In the genomic region with DNA sequence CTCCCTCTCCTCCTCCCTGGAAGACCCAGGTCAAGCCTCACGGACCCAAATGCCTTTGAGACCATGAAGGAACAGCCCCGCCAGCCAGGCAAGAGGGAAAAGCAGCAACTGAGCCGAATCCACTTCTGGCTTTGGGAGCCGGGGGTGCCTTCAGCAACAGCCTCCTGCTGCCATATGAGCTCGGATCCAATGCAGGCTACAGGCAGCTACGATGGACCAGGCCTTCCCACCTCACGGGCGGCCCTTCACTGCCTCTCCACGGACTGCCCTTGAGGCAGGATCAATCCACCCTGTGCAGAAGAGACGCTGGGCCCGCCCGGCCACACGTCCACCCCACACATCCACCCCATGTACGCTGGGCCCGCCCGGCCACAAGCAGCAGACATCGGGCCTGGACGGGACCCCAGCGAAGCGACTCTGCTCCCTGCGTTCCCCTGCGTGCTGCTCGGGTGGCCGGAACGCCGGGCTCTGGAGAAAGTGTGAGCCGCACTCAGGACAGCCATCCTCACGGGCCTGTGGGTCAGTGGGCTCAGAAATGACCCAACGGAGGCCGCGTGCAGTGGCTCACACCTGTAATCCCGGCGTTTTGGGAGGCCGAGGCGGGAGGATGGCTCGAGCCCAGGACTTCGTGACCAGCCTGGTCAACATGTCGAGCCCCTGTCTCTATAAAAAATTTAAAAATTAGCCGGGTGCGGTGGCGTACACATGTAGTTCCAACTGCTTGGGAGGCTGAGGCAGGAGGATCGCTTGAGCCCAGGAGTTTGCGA, we compare ENCODE assay signal across 10 cellular contexts.
A peak's percentile ranks its signal among the peaks of the same experiment; 100 is the strongest.
DNase-seq lines count a peak whose midpoint lies in the region; ATAC-seq, FAIRE-seq and TF ChIP-seq lines count a peak whose summit lies in the region.
"Had no signal": no experiment of that assay in that cellular context is flagged by ENCODE, and none has a peak within 500 bp of the region (broad histone marks: within the 10 kb centered on the region; RNA-seq: fewer than 3 reads in every experiment).

No MANE protein-coding gene starts in this region.

- peaks cover 4% of the 10 kb centered on the region for H3K4me1 Mint-ChIP-seq in stimulated activated effector memory CD8-positive, alpha-beta T cell treated with anti-CD3 and anti-CD28 coated beads, Interleukin-12 subunit alpha, Interleukin-12 subunit beta, amount 100 ng/mL, for 72 hours

- H4K20me1 ChIP-seq in hepatocyte (ENCODE audit: insufficient read depth, poor library complexity, severe bottlenecking) = no peaks in the 10 kb centered on the region

- H3K9me2 ChIP-seq in hepatocyte (replicated peaks; ENCODE audit: insufficient read depth) = no peaks in the 10 kb centered on the region

- no peak for TF ChIP-seq POLR2A in NB4 (IDR thresholded peaks at IDR 0.05; ENCODE audit: extremely low read depth, insufficient read length)

- H3K9me3 ChIP-seq in hepatocyte (ENCODE audit: low read depth) = no peaks in the 10 kb centered on the region
- H3K9me3 ChIP-seq: A549 had no signal

- H3K36me3 ChIP-seq in hepatocyte (replicated peaks; ENCODE audit: insufficient read depth, low read depth) = no peaks in the 10 kb centered on the region

- H3K4me2 ChIP-seq in hepatocyte = no peak overlapping the region
- H3K4me2 ChIP-seq: A549 had no signal

- peaks cover 56% of the 10 kb centered on the region for H3K4me1 ChIP-seq in hepatocyte (ENCODE audit: insufficient read depth)
- H3K4me1 ChIP-seq: A549 had no signal

- no peaks in the 10 kb centered on the region for H3K79me2 ChIP-seq in hepatocyte

- H3K4me3 ChIP-seq in NB4 (ENCODE audit: low read depth, low read length) (no peak overlapping the region), hepatocyte (no peak overlapping the region)
- H3K4me3 ChIP-seq: A549 had no signal

- H3K4me3 Mint-ChIP-seq in stimulated activated effector memory CD8-positive, alpha-beta T cell treated with anti-CD3 and anti-CD28 coated beads, Interleukin-12 subunit alpha, Interleukin-12 subunit beta, amount 100 ng/mL, for 72 hours = no peak overlapping the region
- H3K4me3 Mint-ChIP-seq: activated CD4-positive, alpha-beta memory T cell treated with anti-CD3 and anti-CD28 coated beads, Interleukin-2, amount 10 ng/mL, durations not matched to agents 7 days and 5 days had no signal

- H3K27me3 ChIP-seq in hepatocyte = no peaks in the 10 kb centered on the region

- H3K36me3 Mint-ChIP-seq in stimulated activated effector memory CD8-positive, alpha-beta T cell treated with anti-CD3 and anti-CD28 coated beads, Interleukin-12 subunit alpha, Interleukin-12 subunit beta, amount 100 ng/mL, for 72 hours = peaks cover 5% of the 10 kb centered on the region

- H3K9me3 Mint-ChIP-seq in stimulated activated effector memory CD8-positive, alpha-beta T cell treated with anti-CD3 and anti-CD28 coated beads, Interleukin-12 subunit alpha, Interleukin-12 subunit beta, amount 100 ng/mL, for 72 hours = no peaks in the 10 kb centered on the region
- H3K9me3 Mint-ChIP-seq: activated CD4-positive, alpha-beta memory T cell treated with anti-CD3 and anti-CD28 coated beads, Interleukin-2, amount 10 ng/mL, durations not matched to agents 7 days and 5 days had no signal

- TF ChIP-seq CTCF in NB4 (IDR thresholded peaks at IDR 0.05; ENCODE audit: low read depth, low read length) (no peak), hepatocyte (IDR thresholded peaks at IDR 0.05; ENCODE audit: poor library complexity) (no peak)

- no peak overlapping the region for H3K27ac Mint-ChIP-seq in stimulated activated effector memory CD8-positive, alpha-beta T cell treated with anti-CD3 and anti-CD28 coated beads, Interleukin-12 subunit alpha, Interleukin-12 subunit beta, amount 100 ng/mL, for 72 hours
- H3K27ac Mint-ChIP-seq: activated CD4-positive, alpha-beta memory T cell treated with anti-CD3 and anti-CD28 coated beads, Interleukin-2, amount 10 ng/mL, durations not matched to agents 7 days and 5 days had no signal

- no peak for FAIRE-seq in RCC 7860 (lab: Jason Lieb, UNC)
- FAIRE-seq: A549 had no signal

- 96% methylated on average over 40 of the region's 43 CpGs for WGBS in hepatocyte (ENCODE audit: low lambda C conversion rate, missing lambda C conversion rate)

- peak overlapping the region; percentile 95 for H3K27ac ChIP-seq in hepatocyte
- H3K27ac ChIP-seq: A549 had no signal

- peak; percentile 27 for DNase-seq in activated CD4-positive, CD25-positive, alpha-beta regulatory T cell treated with anti-CD3 and anti-CD28 coated beads, Interleukin-2, amount 50 U/mL, for 72 hours
- DNase-seq in activated CD4-positive, CD25-positive, alpha-beta regulatory T cell (lab: John Stamatoyannopoulos, UW) = no peak
- DNase-seq in NB4 (ENCODE audit: low read depth) (peak; percentile 29), hepatocyte (ENCODE audit: low spot score) (no peak), RCC 7860 (ENCODE audit: low spot score) (no peak), cortex of kidney (lab: John Stamatoyannopoulos, UW) (no peak), AG08395 (ENCODE audit: low spot score) (no peak)
- DNase-seq in stimulated activated effector memory CD8-positive, alpha-beta T cell treated with anti-CD3 and anti-CD28 coated beads, Interleukin-12 subunit alpha, Interleukin-12 subunit beta, amount 100 ng/mL, for 72 hours (ENCODE audit: low spot score in 2 of 2) = no peak
- DNase-seq: activated CD4-positive, alpha-beta memory T cell treated with anti-CD3 and anti-CD28 coated beads, Interleukin-2, amount 10 ng/mL, durations not matched to agents 7 days and 5 days had no signal

- H2AFZ ChIP-seq in hepatocyte = no peak overlapping the region

- ATAC-seq in stimulated activated effector memory CD8-positive, alpha-beta T cell treated with anti-CD3 and anti-CD28 coated beads, Interleukin-12 subunit alpha, Interleukin-12 subunit beta, amount 100 ng/mL, for 72 hours = peak; percentile 7

Comparison
In these comparisons a context has a peak if more than half of its experiments do, and no peak if none do; other contexts are left out.
1. DNase-seq: peak in activated CD4-positive, CD25-positive, alpha-beta regulatory T cell treated with anti-CD3 and anti-CD28 coated beads, Interleukin-2, amount 50 U/mL, for 72 hours (single experiment) and NB4 (single experiment); none in activated CD4-positive, CD25-positive, alpha-beta regulatory T cell (0 of 4), hepatocyte (single experiment), stimulated activated effector memory CD8-positive, alpha-beta T cell treated with anti-CD3 and anti-CD28 coated beads, Interleukin-12 subunit alpha, Interleukin-12 subunit beta, amount 100 ng/mL, for 72 hours (0 of 2), RCC 7860 (single experiment), cortex of kidney (single experiment) and AG08395 (single experiment).